Comparison of ENCODE assay signal across 12 cellular contexts in the genomic region with DNA sequence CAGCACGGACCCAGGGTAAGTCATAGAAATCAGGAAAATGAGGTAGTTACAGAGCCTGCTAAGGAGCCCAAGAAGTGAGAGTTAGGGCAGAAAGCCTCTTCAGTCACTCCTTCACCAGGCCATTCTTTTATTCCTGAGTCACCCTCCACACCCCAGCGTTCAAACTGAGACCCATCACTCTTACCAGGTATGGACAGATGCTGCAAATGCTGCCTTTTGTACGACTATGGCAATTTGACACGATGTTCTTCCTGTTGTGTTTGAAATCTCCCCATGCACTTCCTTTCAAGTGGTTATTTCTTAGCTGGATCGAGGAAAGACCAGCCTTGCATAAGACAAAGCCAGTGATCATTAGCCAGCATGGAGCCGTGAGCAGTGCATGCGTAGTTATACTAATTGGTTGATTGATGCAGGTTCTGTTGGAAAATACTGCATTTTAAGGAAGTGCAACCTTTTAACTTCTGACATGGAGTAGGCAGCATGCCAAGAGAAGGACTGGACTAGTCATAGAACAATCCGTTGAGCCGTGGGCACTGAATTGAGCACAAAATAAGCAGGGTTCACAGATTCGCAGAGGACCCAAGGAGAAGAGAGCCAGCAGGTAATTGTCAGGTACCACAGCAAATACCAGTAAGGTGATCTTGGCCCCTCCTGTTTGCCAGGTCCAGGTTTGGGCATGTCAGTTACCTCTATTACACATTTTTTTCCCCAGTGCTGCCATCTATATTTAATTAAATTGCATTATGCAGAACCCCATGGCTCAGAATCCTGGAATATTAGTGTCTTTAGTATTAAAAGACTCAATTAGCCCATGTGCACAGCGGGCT. TPM values are rescaled to one million over a fixed set of nuclear protein-coding genes. Genes with fewer than 3 reads are reported as not detected.
A peak's percentile ranks its signal among the peaks of the same experiment; 100 is the strongest.
DNase-seq lines count a peak whose midpoint lies in the region; ATAC-seq, FAIRE-seq and TF ChIP-seq lines count a peak whose summit lies in the region.
"Had no signal": no experiment of that assay in that cellular context is flagged by ENCODE, and none has a peak within 500 bp of the region (broad histone marks: within the 10 kb centered on the region; RNA-seq: fewer than 3 reads in every experiment).

No MANE protein-coding gene starts in this region.

- no peaks in the 10 kb centered on the region for H3K79me2 ChIP-seq in K562 (ENCODE audit: control insufficient read depth, insufficient read depth, low read length)

- FAIRE-seq in K562 (lab: Jason Lieb, UNC) = no peak
- FAIRE-seq: A549 had no signal

- no peak for TF ChIP-seq EP300 in K562 (IDR thresholded peaks at IDR 0.05; ENCODE audit: low read length)

- TF ChIP-seq RAD21 in K562 (CRISPR knock-in tag; conservative IDR thresholded peaks at IDR 0.05 in 1 of 2, IDR thresholded peaks at IDR 0.05 in 1 of 2) = no peak

- peak; percentile 13 for ATAC-seq in HG03571 (IDR thresholded peaks at IDR 0.05; ENCODE audit: unreplicated experiment)
- peak; percentile 42; the same call in 2 of the 3 replicates for ATAC-seq in K562
- no peak for ATAC-seq in GM21526 (IDR thresholded peaks at IDR 0.05; ENCODE audit: low FRiP score, unreplicated experiment)
- ATAC-seq: A549 had no signal

- no peak overlapping the region for H3K4me2 ChIP-seq in K562 (ENCODE audit: insufficient read depth, low read length)
- H3K4me2 ChIP-seq: A549 had no signal

- H2AFZ ChIP-seq in K562 (ENCODE audit: low read depth, low read length) = no peak overlapping the region

- no peak overlapping the region for H3K9ac ChIP-seq in K562 (ENCODE audit: insufficient read depth in 1 of 2, low read depth in 2 of 2, low read length in 2 of 2)

- H3K4me3 Mint-ChIP-seq in activated CD4-positive, alpha-beta T cell treated with anti-CD3 and anti-CD28 coated beads, Interleukin-2, amount 10 ng/mL, durations not matched to agents 24 days and 14 days = no peak overlapping the region
- H3K4me3 Mint-ChIP-seq: T-helper 1 cell treated with Interleukin-12 subunit alpha and Interleukin-12 subunit beta and Interleukin-4 antibody, amounts not matched to agents 30 μg/mL and 1 μg/mL, for 36 hours had no signal

- H3K36me3 ChIP-seq in K562 (ENCODE audit: control insufficient read depth, insufficient read depth, low read length) (no peaks in the 10 kb centered on the region), spleen (no peaks in the 10 kb centered on the region)

- intact Hi-C loops in activated CD4-positive, alpha-beta T cell treated with anti-CD3 and anti-CD28 coated beads, Interleukin-2, amount 10 ng/mL, durations not matched to agents 24 days and 14 days (cut with micrococcal nuclease) = no loop called here
- intact Hi-C loops in K562 (cut with micrococcal nuclease) (no loop called here), spleen (cut with DNase I; ENCODE audit: low total_unique reads) (no loop called here)

- 0% methylated on average over 11 of the region's 11 CpGs for WGBS in K562 (ENCODE audit: insufficient coverage, low coverage, missing lambda C conversion rate)
- 44 to 61% (median 53%) methylated on average over 11 of the region's 11 CpGs for WGBS in spleen, 5 donors

- H3K4me1 ChIP-seq in K562 (replicated peaks in 1 of 2; ENCODE audit: control insufficient read depth in 2 of 2, insufficient read depth in 2 of 2, low read length in 2 of 2) (no peaks in the 10 kb centered on the region; a peak in 1 of 5 replicates), spleen (peaks cover 0 to 54% (median 32%) of the 10 kb centered on the region in 6 donors)
- H3K4me1 ChIP-seq: A549 had no signal

- H3K27me3 ChIP-seq in K562 (ENCODE audit: control insufficient read depth in 2 of 2, insufficient read depth in 2 of 2, low read length in 2 of 2) (peaks cover 4 to 11% of the 10 kb centered on the region in 2 experiments; a peak in 2 of 5 replicates), spleen (replicated peaks in 1 of 7) (no peaks in the 10 kb centered on the region)

- no peaks in the 10 kb centered on the region for H3K27me3 Mint-ChIP-seq in activated CD4-positive, alpha-beta T cell treated with anti-CD3 and anti-CD28 coated beads, Interleukin-2, amount 10 ng/mL, durations not matched to agents 24 days and 14 days

- CTCF ChIA-PET in K562 (lab: Yijun Ruan, JAX; ENCODE audit: low intra/inter-chr PET ratio) = no interaction called here

- no peaks in the 10 kb centered on the region for H3K9me1 ChIP-seq in K562 (ENCODE audit: control insufficient read depth, insufficient read depth, low read length)

- BruUV-seq in K562 (replicated peaks; lab: Mats Ljungman, UMichigan) = no TSS peak

- no peak for TF ChIP-seq POLR2A in K562 (conservative IDR thresholded peaks at IDR 0.05)
- TF ChIP-seq POLR2A in spleen (IDR thresholded peaks at IDR 0.05) = no peak

- DNase-seq in activated CD4-positive, alpha-beta T cell treated with anti-CD3 and anti-CD28 coated beads, Interleukin-2, amount 10 ng/mL, durations not matched to agents 24 days and 14 days = no peak
- DNase-seq in activated CD4-positive, alpha-beta T cell treated with anti-CD3 and anti-CD28 coated beads for 4 hours = no peak
- DNase-seq in K562 (ENCODE audit: extremely low read depth in 1 of 4, low spot score in 3 of 4) (no peak), spleen (no peak), glomerular visceral epithelial cell (ENCODE audit: extremely low spot score) (no peak), NCI-H2227 treated with DMSO at 0.1 percent for 48 hours (lab: John Stamatoyannopoulos, UW) (no peak)
- DNase-seq: NCI-H2029 had no signal

- in situ Hi-C loops in K562 (cut with MboI) = no loop called here

- H4K20me1 ChIP-seq in K562 (replicated peaks; ENCODE audit: control insufficient read depth, insufficient read depth, low read length) = no peaks in the 10 kb centered on the region

- peak overlapping the region; percentile 31 for H3K27ac Mint-ChIP-seq in activated CD4-positive, alpha-beta T cell treated with anti-CD3 and anti-CD28 coated beads, Interleukin-2, amount 10 ng/mL, durations not matched to agents 24 days and 14 days
- H3K27ac Mint-ChIP-seq: activated T-helper 2 cell treated with anti-CD3 and anti-CD28 coated beads, Interferon-gamma antibody, Interleukin-2, Interleukin-4, amounts not matched to agents 10 μg/mL and 5 μg/mL and 100 μg/mL, durations not matched to agents 14 hours and 24 hours and 36 hours; T-helper 1 cell treated with Interleukin-12 subunit alpha and Interleukin-12 subunit beta and Interleukin-4 antibody, amounts not matched to agents 30 μg/mL and 1 μg/mL, for 36 hours had no signal

- peaks cover 48% of the 10 kb centered on the region for H3K4me1 Mint-ChIP-seq in activated CD4-positive, alpha-beta T cell treated with anti-CD3 and anti-CD28 coated beads, Interleukin-2, amount 10 ng/mL, durations not matched to agents 24 days and 14 days

- POLR2A ChIA-PET in K562 (lab: Yijun Ruan, JAX) = no interaction called here

- no peaks in the 10 kb centered on the region for H3K9me3 ChIP-seq in K562 (replicated peaks; ENCODE audit: control insufficient read depth, insufficient read depth, low read depth, low read length)
- H3K9me3 ChIP-seq in spleen = no peaks in the 10 kb centered on the region
- H3K9me3 ChIP-seq: A549 had no signal

- peaks cover 6% of the 10 kb centered on the region for H3K9me3 Mint-ChIP-seq in activated CD4-positive, alpha-beta T cell treated with anti-CD3 and anti-CD28 coated beads, Interleukin-2, amount 10 ng/mL, durations not matched to agents 24 days and 14 days
- H3K9me3 Mint-ChIP-seq: activated T-helper 2 cell treated with anti-CD3 and anti-CD28 coated beads, Interferon-gamma antibody, Interleukin-2, Interleukin-4, amounts not matched to agents 10 μg/mL and 5 μg/mL and 100 μg/mL, durations not matched to agents 14 hours and 24 hours and 36 hours; T-helper 1 cell treated with Interleukin-12 subunit alpha and Interleukin-12 subunit beta and Interleukin-4 antibody, amounts not matched to agents 30 μg/mL and 1 μg/mL, for 36 hours had no signal

- H3K36me3 Mint-ChIP-seq in activated CD4-positive, alpha-beta T cell treated with anti-CD3 and anti-CD28 coated beads, Interleukin-2, amount 10 ng/mL, durations not matched to agents 24 days and 14 days (ENCODE audit: low read depth) = peaks cover 3% of the 10 kb centered on the region

- no peak overlapping the region for H3K4me3 ChIP-seq in K562
- H3K4me3 ChIP-seq in spleen = peak overlapping the region in 1 of 8 donors; percentile 47
- H3K4me3 ChIP-seq: A549 had no signal

- no peak for TF ChIP-seq CTCF in K562 (IDR thresholded peaks at IDR 0.05 in 2 of 3, conservative IDR thresholded peaks at IDR 0.05 in 1 of 3; ENCODE audit: insufficient read depth in 2 of 3, low read depth in 1 of 3, low read length in 3 of 3)
- TF ChIP-seq CTCF in spleen (IDR thresholded peaks at IDR 0.05 in 8 of 11, conservative IDR thresholded peaks at IDR 0.05 in 3 of 11) = no peak

- H3K27ac ChIP-seq in K562 (ENCODE audit: extremely low read depth, low read depth, low read length) = no peak overlapping the region
- peak overlapping the region in 6 of 8 donors; percentile 1 to 83 (median 60) for H3K27ac ChIP-seq in spleen
- H3K27ac ChIP-seq: A549 had no signal

TF ChIP-seq in K562, 482 proteins besides CTCF, POLR2A, EP300 and RAD21 (continues in another document):
- no peak for TF ChIP-seq ZEB2 (IDR thresholded peaks at IDR 0.05)
- 0 out of 2 replicates have a peak, but pooled peaks have one; percentile 42 for TF ChIP-seq SPI1 (IDR thresholded peaks at IDR 0.05; ENCODE audit: borderline replicate concordance, low read depth, low read length)
- no peak for TF ChIP-seq ADNP (tag; IDR thresholded peaks at IDR 0.05)

RNA-seq across cellular contexts. Expression of a gene that starts 28.9 kb away (rescaled TPM):
- total RNA-seq in activated CD4-positive, alpha-beta T cell treated with anti-CD3 and anti-CD28 coated beads, Interleukin-2, amount 10 ng/mL, durations not matched to agents 24 days and 14 days = 41.7 and 51.7 TPM in 2 replicates
- total RNA-seq in K562 (2011; cell fraction: chromatin; rRNA removed; ENCODE audit: low replicate concordance) = 13.3 and 20.6 TPM in 2 replicates
- 9.1 and 10.0 TPM in 2 replicates for total RNA-seq in K562 (2011; cell fraction: nucleolus; rRNA removed)
- 14.6 and 28.6 TPM in 2 replicates for total RNA-seq in K562 (2011; cell fraction: nucleoplasm; rRNA removed)
- total RNA-seq in K562 (2014; rRNA removed) (0.64 and 1.3 TPM in 2 replicates), K562 (2014; rRNA removed; fragmentation: Illumina TruSeq; extraction: Trizol) (1.4 and 1.6 TPM in 2 replicates), K562 (2015; rRNA removed; fragmentation: Illumina TruSeq; extraction: Trizol) (0.94 and 0.98 TPM in 2 replicates), K562 (2021) (2.4 and 3.5 TPM in 2 replicates), spleen (100 to 1,000 TPM in 6 of 7 donors, 10 to 100 TPM in 1; 84.4 to 444 (median 168) TPM)
- polyA plus RNA-seq in K562 (2011; rRNA removed) (3.4 and 8.7 TPM in 2 replicates), K562 (2014; fragmentation: Illumina TruSeq; extraction: Trizol) (2.6 and 2.8 TPM in 2 replicates), K562 (2014; fragmentation: Nextera tagmentation; extraction: Ambion mirVana) (under 1 TPM; 0.08 to 0.23 TPM), K562 (2014; rRNA removed) (2.5 and 2.8 TPM in 2 replicates), spleen (10 to 100 TPM in 2 of 3 donors, 1 to 10 TPM in 1; 9.5 to 13.9 (median 12.0) TPM)
- polyA plus RNA-seq in K562 (2011; cell fraction: cytosol; rRNA removed) = 0.98 and 3.2 TPM in 2 replicates
- polyA plus RNA-seq in K562 (2011; cell fraction: nucleus; rRNA removed) = 21.7 and 44.7 TPM in 2 replicates
- polyA plus RNA-seq in K562 (2012) = 5.8 and 17.3 TPM in 2 replicates
- 3.9 and 5.7 TPM in 2 replicates for polyA minus RNA-seq in K562 (2011; rRNA and poly(A)+ RNA removed)
- 0.48 and 0.91 TPM in 2 replicates for polyA minus RNA-seq in K562 (2011; cell fraction: cytosol; rRNA and poly(A)+ RNA removed)
- polyA minus RNA-seq in K562 (2011; cell fraction: nucleus; rRNA and poly(A)+ RNA removed) = 3.8 and 5.6 TPM in 2 replicates
